Comparison of ENCODE assay signal across 1 cellular context in genomic region chr6:129701721-129702455, GRCh38.
TF ChIP-seq lines count a peak whose summit lies in the region.

No MANE protein-coding gene starts in this region.

TF ChIP-seq in SK-N-SH, 30 proteins besides CTCF, POLR2A, EP300 and RAD21 (continued from another document):
- TF ChIP-seq USF2 (IDR thresholded peaks at IDR 0.05; ENCODE audit: borderline replicate concordance, low read depth, low read length), result no peak
- peak; percentile 57; the same call in 1 of the 2 replicates for TF ChIP-seq NFIC (IDR thresholded peaks at IDR 0.05; ENCODE audit: borderline replicate concordance)
- no peak for TF ChIP-seq SMC3 (IDR thresholded peaks at IDR 0.05; ENCODE audit: low read depth, low read length)
- no peak for TF ChIP-seq NRF1 (IDR thresholded peaks at IDR 0.05; ENCODE audit: low read depth, low read length)
- TF ChIP-seq FOXJ3 (CRISPR knock-in tag; IDR thresholded peaks at IDR 0.05), result no peak
- TF ChIP-seq TCF12 (IDR thresholded peaks at IDR 0.05), result peak; percentile 55; the same call in 1 of the 2 replicates
- TF ChIP-seq USF1 (IDR thresholded peaks at IDR 0.05; ENCODE audit: borderline replicate concordance, low read depth), result no peak
- TF ChIP-seq YY1 (IDR thresholded peaks at IDR 0.05; ENCODE audit: low read depth), result 0 out of 2 replicates have a peak, but pooled peaks have one; percentile 14
- TF ChIP-seq ZBTB33 (IDR thresholded peaks at IDR 0.05; ENCODE audit: borderline replicate concordance, low read depth), result no peak
- TF ChIP-seq EZH2phosphoT487 (IDR thresholded peaks at IDR 0.05; ENCODE audit: borderline replicate concordance, low read depth), result no peak
- no peak for TF ChIP-seq MXI1 (IDR thresholded peaks at IDR 0.05; ENCODE audit: low read depth, low read length)
- TF ChIP-seq RCOR1 (IDR thresholded peaks at IDR 0.05; ENCODE audit: low read length), result no peak
- TF ChIP-seq TAF1 (IDR thresholded peaks at IDR 0.05; ENCODE audit: borderline replicate concordance, low read depth, low read length), result no peak
